In the genomic region with DNA sequence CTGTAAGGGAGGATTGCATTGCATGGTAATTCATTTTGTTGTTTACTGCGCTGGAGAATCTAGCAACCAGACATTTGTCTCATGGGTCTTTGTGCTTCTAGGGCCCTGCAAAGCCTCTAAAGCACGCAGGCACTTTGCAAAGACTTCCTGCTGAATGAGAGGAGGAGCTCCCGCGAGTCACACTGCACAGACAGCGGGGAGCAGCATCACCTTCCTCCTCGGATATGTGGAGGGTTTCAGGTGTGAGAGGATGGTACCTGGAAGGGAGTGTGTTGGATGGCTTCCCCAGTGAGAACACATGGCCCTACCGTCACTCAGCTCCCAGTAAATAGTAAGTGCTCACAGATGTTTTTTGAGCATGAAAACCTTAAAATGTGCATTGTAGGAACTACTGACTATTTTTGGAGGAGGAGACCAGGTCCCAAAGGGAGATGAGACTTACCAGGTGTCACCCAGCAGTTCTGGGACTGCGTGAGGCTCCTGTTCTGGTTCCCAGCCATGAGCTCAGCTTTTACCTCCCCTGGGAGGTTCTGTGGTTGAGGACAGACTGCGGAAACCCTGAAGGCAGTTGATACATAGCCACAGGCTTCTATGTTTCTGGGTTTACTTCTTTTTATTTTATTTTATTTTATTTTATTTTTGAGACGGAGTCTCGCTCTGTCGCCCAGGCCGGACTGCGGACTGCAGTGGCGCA, we compare ENCODE assay signal across 13 cellular contexts.
DNase-seq lines count a peak whose midpoint lies in the region; ATAC-seq and TF ChIP-seq lines count a peak whose summit lies in the region.
"Had no signal": no experiment of that assay in that cellular context is flagged by ENCODE, and none has a peak within 500 bp of the region (broad histone marks: within the 10 kb centered on the region; RNA-seq: fewer than 3 reads in every experiment).

No MANE protein-coding gene starts in this region.

- peaks cover 5 to 11% of the 10 kb centered on the region in 2 donors for H3K36me3 Mint-ChIP-seq in activated T-cell treated with anti-CD3 and anti-CD28 coated beads, Interleukin-2, amount 50 U/mL, for 72 hours (ENCODE audit: insufficient read depth in 2 of 2)

- H3K27ac Mint-ChIP-seq in activated T-cell treated with anti-CD3 and anti-CD28 coated beads, Interleukin-2, amount 50 U/mL, for 72 hours, result no peak overlapping the region
- H3K27ac Mint-ChIP-seq: activated CD8-positive, alpha-beta T cell treated with anti-CD3 and anti-CD28 coated beads, Interleukin-2, amount 10 ng/mL, durations not matched to agents 7 days and 5 days had no signal

- peak; percentile 88 for ATAC-seq in GM19438 (IDR thresholded peaks at IDR 0.05; ENCODE audit: low read depth, unreplicated experiment)
- peak; percentile 86 for ATAC-seq in HG02798 (IDR thresholded peaks at IDR 0.05; ENCODE audit: poor library complexity, unreplicated experiment)
- ATAC-seq in HG03558 (IDR thresholded peaks at IDR 0.05; ENCODE audit: extremely low read depth, unreplicated experiment), result peak; percentile 84
- ATAC-seq in omental fat pad (ENCODE audit: low FRiP score), result no peak
- no peak for ATAC-seq in activated T-cell treated with anti-CD3 and anti-CD28 coated beads, Interleukin-2, amount 50 U/mL, for 72 hours (replicated peaks in 1 of 2)
- ATAC-seq: activated CD8-positive, alpha-beta T cell treated with anti-CD3 and anti-CD28 coated beads, Interleukin-2, amount 10 ng/mL, durations not matched to agents 7 days and 5 days; left colon had no signal

- peaks cover 3 to 9% of the 10 kb centered on the region in 2 donors for H3K9me3 Mint-ChIP-seq in activated T-cell treated with anti-CD3 and anti-CD28 coated beads, Interleukin-2, amount 50 U/mL, for 72 hours

- TF ChIP-seq CTCF in omental fat pad (IDR thresholded peaks at IDR 0.05), result no peak

- no peak overlapping the region for H3K4me3 Mint-ChIP-seq in activated T-cell treated with anti-CD3 and anti-CD28 coated beads, Interleukin-2, amount 50 U/mL, for 72 hours
- H3K4me3 Mint-ChIP-seq: activated CD8-positive, alpha-beta T cell treated with anti-CD3 and anti-CD28 coated beads, Interleukin-2, amount 10 ng/mL, durations not matched to agents 7 days and 5 days had no signal

- H3K4me1 Mint-ChIP-seq in activated T-cell treated with anti-CD3 and anti-CD28 coated beads, Interleukin-2, amount 50 U/mL, for 72 hours (ENCODE audit: low read depth), result no peaks in the 10 kb centered on the region

- DNase-seq in Daoy (ENCODE audit: low read depth), result peak; percentile 18
- DNase-seq in omental fat pad (ENCODE audit: low spot score), result no peak
- no peak for DNase-seq in activated T-cell treated with anti-CD3 and anti-CD28 coated beads, Interleukin-2, amount 50 U/mL, for 72 hours
- DNase-seq in kidney tubule cell (ENCODE audit: low spot score), result no peak
- no peak for DNase-seq in effector CD4-positive, alpha-beta T cell
- DNase-seq: activated CD8-positive, alpha-beta T cell treated with anti-CD3 and anti-CD28 coated beads, Interleukin-2, amount 10 ng/mL, durations not matched to agents 7 days and 5 days; activated effector memory CD4-positive, alpha-beta T cell treated with Interleukin-2 at 50 U/mL for 16 hours; left colon; NCI-H2171; NK-92 treated with Interleukin-12 subunit alpha and Interleukin-12 subunit beta, amount 100 ng/mL, for 24 hours had no signal

- H3K27me3 Mint-ChIP-seq in activated T-cell treated with anti-CD3 and anti-CD28 coated beads, Interleukin-2, amount 50 U/mL, for 72 hours (ENCODE audit: low read depth), result no peaks in the 10 kb centered on the region

Comparison
In these comparisons a context has a peak if more than half of its experiments do, and no peak if none do; other contexts are left out.
1. ATAC-seq: peak in GM19438 (single experiment), HG02798 (single experiment) and HG03558 (single experiment); none in omental fat pad (single experiment) and activated T-cell treated with anti-CD3 and anti-CD28 coated beads, Interleukin-2, amount 50 U/mL, for 72 hours (0 of 2).